ENCODE assay signal across 12 cellular contexts in the genomic region with DNA sequence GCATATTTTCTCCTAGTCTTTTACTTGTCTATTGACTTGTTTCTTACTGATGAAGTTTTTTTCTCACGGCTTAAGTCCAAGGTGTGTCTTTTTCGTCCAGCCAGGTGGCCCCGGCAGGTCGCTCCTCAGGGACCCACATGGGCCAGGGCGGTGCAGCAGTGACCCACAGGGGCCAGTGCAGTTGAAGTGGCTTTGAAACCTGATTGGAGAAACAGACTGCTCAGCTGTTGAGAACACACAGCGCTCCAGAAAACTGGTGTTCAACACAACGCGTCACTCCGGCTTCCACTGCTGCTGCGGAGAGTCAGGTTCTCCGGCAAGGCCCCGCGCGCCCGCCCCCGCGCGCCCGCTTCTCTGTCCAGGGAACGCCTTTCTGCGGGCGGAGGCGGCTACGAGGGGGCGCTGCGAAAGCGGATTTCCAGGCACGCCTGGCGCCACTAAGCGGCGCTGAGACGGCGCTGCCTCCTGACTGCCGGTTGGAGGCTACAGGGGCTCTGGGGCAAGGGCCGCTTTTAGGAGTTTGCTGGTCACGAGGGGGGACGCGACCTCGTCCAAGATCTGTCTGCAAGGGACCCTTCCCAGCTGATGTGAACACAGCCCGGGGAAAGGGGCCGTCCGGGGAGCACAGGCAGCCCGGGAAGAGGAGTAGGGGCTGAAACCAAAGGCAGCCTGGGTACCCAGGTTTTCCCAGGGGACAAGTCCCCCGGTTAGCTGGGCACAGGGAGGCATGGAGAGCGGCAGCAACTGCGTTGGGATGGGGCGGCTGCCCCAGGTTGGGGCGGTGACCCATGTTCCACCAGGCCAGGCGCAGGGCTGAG. TPM values are rescaled to one million over a fixed set of nuclear protein-coding genes. Genes with fewer than 3 reads are reported as not detected.
DNase-seq lines count a peak whose midpoint lies in the region; ATAC-seq and TF ChIP-seq lines count a peak whose summit lies in the region.
"Not testable (repeated sequence)": the region's sequence is repeated elsewhere in the genome, so short reads cannot be mapped to it uniquely, and the experiment has no call there.
"Had no signal": no experiment of that assay in that cellular context is flagged by ENCODE, and none has a peak within 500 bp of the region (broad histone marks: within the 10 kb centered on the region; RNA-seq: fewer than 3 reads in every experiment).

No MANE protein-coding gene starts in this region.

- TF ChIP-seq EP300 in SK-N-SH (IDR thresholded peaks at IDR 0.05; ENCODE audit: borderline replicate concordance in 1 of 2, low read depth in 1 of 2, low read length in 1 of 2); suprapubic skin (IDR thresholded peaks at IDR 0.05): not testable (repeated sequence)

- not testable (repeated sequence) for H3K9me3 Mint-ChIP-seq in Caco-2 (ENCODE audit: unreplicated experiment); activated naive CD8-positive, alpha-beta T cell treated with anti-CD3 and anti-CD28 coated beads, Interleukin-2, amount 50 U/mL, for 24 hours

- not testable (repeated sequence) for TF ChIP-seq RAD21 in SK-N-SH (IDR thresholded peaks at IDR 0.05; ENCODE audit: low read length)

- not testable (repeated sequence) for H3K79me2 ChIP-seq in SK-N-SH (ENCODE audit: insufficient read depth)

- CTCF ChIA-PET in Caco-2 (lab: Charles Lee); SK-N-SH (lab: Yijun Ruan, JAX): not testable (repeated sequence)

- DNase-seq in Caco-2; SK-N-SH; activated naive CD8-positive, alpha-beta T cell treated with anti-CD3 and anti-CD28 coated beads, Interleukin-2, amount 50 U/mL, for 24 hours; left lung; omental fat pad (ENCODE audit: low spot score); suprapubic skin (ENCODE audit: low spot score in 2 of 2): not testable (repeated sequence)

- not testable (repeated sequence) for H3K4me2 ChIP-seq in SK-N-SH

- H3K4me3 Mint-ChIP-seq in Caco-2 (ENCODE audit: unreplicated experiment), result peak overlapping the region; percentile 52
- H3K4me3 Mint-ChIP-seq in activated naive CD8-positive, alpha-beta T cell treated with anti-CD3 and anti-CD28 coated beads, Interleukin-2, amount 50 U/mL, for 24 hours, result not testable (repeated sequence)

- peak overlapping the region; percentile 46; the same call in 1 of the 2 replicates for H3K9ac ChIP-seq in SK-N-SH

- ATAC-seq in HG02642 (IDR thresholded peaks at IDR 0.05; ENCODE audit: poor library complexity, unreplicated experiment), result peak; percentile 53
- peak; percentile 60 for ATAC-seq in activated naive CD8-positive, alpha-beta T cell treated with anti-CD3 and anti-CD28 coated beads, Interleukin-2, amount 50 U/mL, for 24 hours
- peak; percentile 5 for ATAC-seq in esophagus mucosa
- ATAC-seq in left lung, result peak; percentile 87
- ATAC-seq in omental fat pad (ENCODE audit: low FRiP score), result peak; percentile 49

- intact Hi-C loops in Caco-2 (cut with micrococcal nuclease; ENCODE audit: unreplicated experiment); left lung (cut with DNase I): not testable (repeated sequence)

- not testable (repeated sequence) for H3K9me2 ChIP-seq in SK-N-SH

- not testable (repeated sequence) for TF ChIP-seq POLR2A in suprapubic skin (IDR thresholded peaks at IDR 0.05)

- H2AFZ ChIP-seq in SK-N-SH (ENCODE audit: low read depth), result not testable (repeated sequence)

- not testable (repeated sequence) for H3K4me1 ChIP-seq in Caco-2; SK-N-SH (ENCODE audit: control insufficient read depth in 1 of 2, insufficient read depth in 2 of 2, low read depth in 1 of 2, low read length in 1 of 2); left lung; suprapubic skin

- H3K27ac ChIP-seq in SK-N-SH (ENCODE audit: low read depth in 2 of 2, low read length in 1 of 2) (peak overlapping the region in 1 of 2 experiments; percentile 41; a peak in 1 of 4 replicates), suprapubic skin (peak overlapping the region; percentile 54)
- H3K27ac ChIP-seq in left lung, result not testable (repeated sequence)

- not testable (repeated sequence) for BruUV-seq in Caco-2 (replicated peaks; lab: Mats Ljungman, UMichigan)

- not testable (repeated sequence) for H4K20me1 ChIP-seq in SK-N-SH (ENCODE audit: insufficient read depth)

- peak overlapping the region; percentile 91 for H3K27ac Mint-ChIP-seq in Caco-2 (ENCODE audit: unreplicated experiment)
- not testable (repeated sequence) for H3K27ac Mint-ChIP-seq in activated naive CD8-positive, alpha-beta T cell treated with anti-CD3 and anti-CD28 coated beads, Interleukin-2, amount 50 U/mL, for 24 hours

- H3K36me3 ChIP-seq in Caco-2 (ENCODE audit: control insufficient read depth, insufficient read depth, low read length); SK-N-SH (replicated peaks in 1 of 2; ENCODE audit: control insufficient read depth in 1 of 2, insufficient read depth in 2 of 2, low read length in 1 of 2); left lung; suprapubic skin: not testable (repeated sequence)

- peaks cover 22% of the 10 kb centered on the region for H3K36me3 Mint-ChIP-seq in Caco-2 (ENCODE audit: insufficient read depth, unreplicated experiment)
- H3K36me3 Mint-ChIP-seq in activated naive CD8-positive, alpha-beta T cell treated with anti-CD3 and anti-CD28 coated beads, Interleukin-2, amount 50 U/mL, for 24 hours (ENCODE audit: low read depth), result not testable (repeated sequence)

- TF ChIP-seq CTCF in Caco-2 (IDR thresholded peaks at IDR 0.05; ENCODE audit: insufficient read depth in 1 of 2, low read depth in 1 of 2, low read length in 1 of 2, severe bottlenecking in 1 of 2, unreplicated experiment in 1 of 2); SK-N-SH (IDR thresholded peaks at IDR 0.05); left lung (IDR thresholded peaks at IDR 0.05); omental fat pad (IDR thresholded peaks at IDR 0.05); suprapubic skin (IDR thresholded peaks at IDR 0.05): not testable (repeated sequence)

- H3K27me3 ChIP-seq in Caco-2 (replicated peaks; ENCODE audit: control insufficient read depth, insufficient read depth, low read length); SK-N-SH (ENCODE audit: insufficient read depth); left lung; suprapubic skin: not testable (repeated sequence)

- H3K4me1 Mint-ChIP-seq in Caco-2 (ENCODE audit: low read depth, unreplicated experiment); activated naive CD8-positive, alpha-beta T cell treated with anti-CD3 and anti-CD28 coated beads, Interleukin-2, amount 50 U/mL, for 24 hours: not testable (repeated sequence)

- WGBS in SK-N-SH (ENCODE audit: low lambda C conversion rate), result 35% methylated on average over 6 of the region's 49 CpGs
- 5% methylated on average over 6 of the region's 49 CpGs for WGBS in suprapubic skin

- not testable (repeated sequence) for H3K9me3 ChIP-seq in Caco-2, SK-N-SH, left lung, suprapubic skin

- not testable (repeated sequence) for H3K27me3 Mint-ChIP-seq in Caco-2 (ENCODE audit: insufficient read depth, unreplicated experiment); activated naive CD8-positive, alpha-beta T cell treated with anti-CD3 and anti-CD28 coated beads, Interleukin-2, amount 50 U/mL, for 24 hours

- H3F3A ChIP-seq in SK-N-SH (replicated peaks; ENCODE audit: insufficient read depth), result not testable (repeated sequence)

- POLR2A ChIA-PET in Caco-2 (lab: Charles Lee); SK-N-SH (lab: Yijun Ruan, JAX): not testable (repeated sequence)

- H3K4me3 ChIP-seq in Caco-2 (ENCODE audit: low read depth, low read length); SK-N-SH (ENCODE audit: low read depth in 2 of 2, low read length in 1 of 2); left lung: not testable (repeated sequence)
- H3K4me3 ChIP-seq in suprapubic skin, result peak overlapping the region; percentile 16

RNA-seq across cellular contexts. Expression of a gene that starts 13.0 kb away (rescaled TPM):
- total RNA-seq in Caco-2 (2022) (not detected in 2 replicates), esophagus mucosa (not detected), left lung (not detected), omental fat pad (not detected), suprapubic skin (100 to 1,000 TPM in 3 of 4 donors, 10 to 100 TPM in 1; 28.6 to 201 (median 120) TPM)
- polyA plus RNA-seq in SK-N-SH (2012; rRNA removed), result not detected in 2 replicates
- not detected in 2 replicates for polyA plus RNA-seq in SK-N-SH (2012; cell fraction: cytosol; rRNA removed)
- not detected in 2 replicates for polyA plus RNA-seq in SK-N-SH (2012; cell fraction: nucleus; rRNA removed)
- total RNA-seq: colonic mucosa, endothelial cell of umbilical vein, mucosa of gallbladder, posterior vena cava had no signal
- polyA plus RNA-seq: endothelial cell of umbilical vein had no signal

Comparison
In these comparisons a context has a peak if more than half of its experiments do, and no peak if none do; other contexts are left out.
1. ATAC-seq: peak in every context shown above with its lines; median percentile 87 in left lung; 60 in activated naive CD8-positive, alpha-beta T cell treated with anti-CD3 and anti-CD28 coated beads, Interleukin-2, amount 50 U/mL, for 24 hours; 53 in HG02642; 49 in omental fat pad; 5 in esophagus mucosa.
2. RNA of a gene that starts 13.0 kb away (total RNA-seq): 28.6 to 201 TPM in suprapubic skin; not detected in Caco-2, not detected in esophagus mucosa (single experiment), not detected in left lung and not detected in omental fat pad; every median in the first group is over 10 times any median in the second.